1 cellular context compared by ENCODE assay signal in genomic region chr19:3366761-3367571, GRCh38.
TF ChIP-seq lines count a peak whose summit lies in the region.

No MANE protein-coding gene starts in this region.

TF ChIP-seq in HepG2, 621 proteins besides CTCF, POLR2A, EP300 and RAD21 (continued from another document):
- peak; percentile 17; the same call in 1 of the 2 replicates for TF ChIP-seq ARID4A (CRISPR knock-in tag; IDR thresholded peaks at IDR 0.05; ENCODE audit: borderline replicate concordance)
- TF ChIP-seq ZBTB26 (CRISPR knock-in tag; IDR thresholded peaks at IDR 0.05; ENCODE audit: borderline replicate concordance): peak; percentile 76; the same call in 1 of the 2 replicates
- TF ChIP-seq HNRNPL (IDR thresholded peaks at IDR 0.05; ENCODE audit: low read depth, low read length): 0 out of 2 replicates have a peak, but pooled peaks have one; percentile 9
- peak; percentile 23; the same call in 1 of the 2 replicates for TF ChIP-seq POLR2G (IDR thresholded peaks at IDR 0.05; ENCODE audit: low read depth, low read length)
